24 cellular contexts compared by ENCODE assay signal in the genomic region with DNA sequence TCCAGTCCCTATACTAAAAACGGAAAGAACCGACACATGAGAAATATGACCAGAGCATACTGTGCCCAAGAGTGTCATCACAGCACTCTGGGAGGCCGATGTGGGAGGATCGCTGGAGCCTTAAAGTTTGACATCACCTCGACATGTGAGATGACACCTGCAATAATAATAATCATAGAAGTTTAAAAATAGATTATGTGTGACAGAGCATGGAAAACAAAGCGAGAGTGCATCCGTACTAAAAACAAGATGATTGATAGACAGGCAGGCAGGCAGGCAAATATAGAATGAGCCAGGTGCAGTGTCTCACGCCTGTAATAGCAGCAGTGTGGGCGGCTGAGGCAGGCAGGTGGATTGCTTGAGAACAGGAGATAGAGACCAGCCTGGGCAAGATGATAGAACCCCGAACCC.
"Had no signal": no experiment of that assay in that cellular context is flagged by ENCODE, and none has a peak within 500 bp of the region (broad histone marks: within the 10 kb centered on the region; RNA-seq: fewer than 3 reads in every experiment).

No MANE protein-coding gene starts in this region.

- DNase-seq: activated CD4-positive, alpha-beta memory T cell treated with anti-CD3 and anti-CD28 coated beads, Interleukin-2, amount 10 ng/mL, durations not matched to agents 7 days and 5 days; activated CD4-positive, alpha-beta T cell treated with anti-CD3 and anti-CD28 coated beads, Interleukin-2, amount 10 ng/mL, durations not matched to agents 24 days and 14 days; activated CD8-positive, alpha-beta memory T cell treated with anti-CD3 and anti-CD28 coated beads, Interleukin-2, amount 10 ng/mL, durations not matched to agents 7 days and 5 days; activated effector memory CD4-positive, alpha-beta T cell treated with anti-CD3 and anti-CD28 coated beads, Interleukin-2, amount 50 U/mL, for 16 hours; activated T-cell treated with anti-CD3 and anti-CD28 coated beads for 4 hours; anterior cingulate cortex; body of pancreas; cortex of kidney; foreskin keratinocyte; immature natural killer cell; left lung; naive thymus-derived CD4-positive, alpha-beta T cell; retina; stimulated activated CD4-positive, alpha-beta T cell treated with anti-CD3 and anti-CD28 coated beads, Interleukin-2, amount 100 ng/mL, for 48 hours; stimulated activated CD8-positive, alpha-beta memory T cell treated with anti-CD3 and anti-CD28 coated beads, Interleukin-4, amount 100 ng/mL, for 48 hours; stimulated activated naive B cell treated with anti-CD40 and anti-IgM and Interleukin-4, amounts not matched to agents 10 μg/mL and 1 μg/mL and 100 μg/mL, for 72 hours; T1000; trophoblast cell had no signal

- H3K27ac ChIP-seq: body of pancreas, cardiac muscle cell, foreskin keratinocyte, hepatocyte, left lung, neural progenitor cell, vagina had no signal

- ATAC-seq: activated CD8-positive, alpha-beta memory T cell treated with anti-CD3 and anti-CD28 coated beads, Interleukin-2, amount 10 ng/mL, durations not matched to agents 7 days and 5 days; body of pancreas; foreskin keratinocyte; left lung; naive thymus-derived CD4-positive, alpha-beta T cell; stimulated activated naive B cell treated with anti-CD40 and anti-IgM and Interleukin-4, amounts not matched to agents 10 μg/mL and 1 μg/mL and 100 μg/mL, for 72 hours; WTC11 had no signal

- H3K9me3 ChIP-seq: body of pancreas, vagina had no signal

- H3K27me3 ChIP-seq: body of pancreas, cardiac muscle cell, foreskin keratinocyte, hepatocyte, left lung, neural progenitor cell, vagina had no signal

- H3K4me1 ChIP-seq: body of pancreas, foreskin keratinocyte, left lung, neural progenitor cell, vagina had no signal

- H3K4me3 ChIP-seq: body of pancreas, cardiac muscle cell, hepatocyte, left lung, lung, neural progenitor cell, vagina had no signal

- H3K36me3 ChIP-seq: cardiac muscle cell, left lung, neural progenitor cell, vagina had no signal
